In genomic region chr5:168132186-168132585, GRCh38 we compare ENCODE assay signal across 31 cellular contexts.
DNase-seq lines count a peak whose midpoint lies in the region; ATAC-seq, FAIRE-seq and TF ChIP-seq lines count a peak whose summit lies in the region.
"Had no signal": no experiment of that assay in that cellular context is flagged by ENCODE, and none has a peak within 500 bp of the region (broad histone marks: within the 10 kb centered on the region; RNA-seq: fewer than 3 reads in every experiment).

No MANE protein-coding gene starts in this region.

- DNase-seq in A549 (ENCODE audit: low read depth in 1 of 2, low spot score in 1 of 2) (no peak), GM04503 (ENCODE audit: low read depth) (peak; percentile 37), SJSA1 (ENCODE audit: low read depth in 1 of 2, low spot score in 2 of 2) (peak in 1 of 2 experiments; percentile 82), glomerular visceral epithelial cell (ENCODE audit: extremely low spot score) (peak; percentile 15), LoVo (ENCODE audit: low spot score) (no peak)
- DNase-seq: activated CD4-positive, alpha-beta T cell treated with anti-CD3 and anti-CD28 coated beads for 1 hour; activated CD8-positive, alpha-beta T cell treated with anti-CD3 and anti-CD28 coated beads, Interleukin-2, amount 10 ng/mL, durations not matched to agents 7 days and 5 days; activated T-cell treated with anti-CD3 and anti-CD28 coated beads for 4 hours; Caco-2; central memory CD4-positive, alpha-beta T cell; HFFc6; kidney; MG63; midbrain; natural killer cell; NCI-H1417; NCI-H2029 treated with DMSO at 0.1 percent for 48 hours; NCI-H446; NCI-H774; T-helper 2 cell; thyroid gland had no signal

- no peak for TF ChIP-seq RAD21 in A549 (conservative IDR thresholded peaks at IDR 0.05 in 1 of 2, IDR thresholded peaks at IDR 0.05 in 1 of 2)

- CTCF ChIA-PET in A549 (lab: Yijun Ruan, JAX): interaction anchor here (0.9 to 1.6 kb wide), 3 partner anchors 9 to 87 kb away, joined by 3 to 4 read pairs (median 3); no protein-coding TSS in a partner anchor

- H3K27ac ChIP-seq in A549: no peak overlapping the region
- H3K27ac ChIP-seq in SJSA1: peak overlapping the region; percentile 19
- no peak overlapping the region for H3K27ac ChIP-seq in gastroesophageal sphincter
- H3K27ac ChIP-seq: ascending aorta; BLaER1 treated with 17β-estradiol and CSF1 and Interleukin-3, amounts not matched to agents 10 nM and 100 nM; RWPE1; thyroid gland had no signal

- POLR2A ChIA-PET in A549 (lab: Yijun Ruan, JAX): no interaction called here

- TF ChIP-seq CTCF in A549 (IDR thresholded peaks at IDR 0.05): no peak
- no peak for TF ChIP-seq CTCF in gastroesophageal sphincter (IDR thresholded peaks at IDR 0.05)

- H3K4me1 ChIP-seq in A549 (no peaks in the 10 kb centered on the region), SJSA1 (replicated peaks) (peaks cover 40% of the 10 kb centered on the region), gastroesophageal sphincter (no peaks in the 10 kb centered on the region)
- H3K4me1 ChIP-seq: ascending aorta, thyroid gland had no signal

- ATAC-seq in A549: no peak
- no peak for ATAC-seq in HG02588 (IDR thresholded peaks at IDR 0.05; ENCODE audit: unreplicated experiment)
- no peak for ATAC-seq in GM21737 (IDR thresholded peaks at IDR 0.05; ENCODE audit: unreplicated experiment)
- no peak for ATAC-seq in gastroesophageal sphincter
- ATAC-seq: activated CD8-positive, alpha-beta T cell treated with anti-CD3 and anti-CD28 coated beads, Interleukin-2, amount 10 ng/mL, durations not matched to agents 7 days and 5 days; activated naive CD4-positive, alpha-beta T cell treated with anti-CD3 and anti-CD28 coated beads, Interleukin-2, amount 50 U/mL, for 72 hours; K562; natural killer cell had no signal

- H3K4me2 ChIP-seq in A549: no peak overlapping the region
- H3K4me2 ChIP-seq: BLaER1 treated with 17β-estradiol and CSF1 and Interleukin-3, amounts not matched to agents 10 nM and 100 nM had no signal

- 38% methylated on average over 4 of the region's 4 CpGs for WGBS in A549 (ENCODE audit: missing lambda C conversion rate)
- WGBS in gastroesophageal sphincter (ENCODE audit: low coverage in 1 of 2), 2 donors: 68 to 72% methylated on average over 4 of the region's 4 CpGs

- FAIRE-seq in A549 (lab: Jason Lieb, UNC): no peak
- FAIRE-seq: A204.1, endometrium, K562, kidney had no signal

- TF ChIP-seq POLR2A in A549 (IDR thresholded peaks at IDR 0.05; ENCODE audit: low read length) (no peak), gastroesophageal sphincter (IDR thresholded peaks at IDR 0.05) (no peak)

- no peak for TF ChIP-seq EP300 in A549 (IDR thresholded peaks at IDR 0.05)
- no peak for TF ChIP-seq EP300 in gastroesophageal sphincter (IDR thresholded peaks at IDR 0.05)

- no peaks in the 10 kb centered on the region; the same call in 2 of the 3 replicates for H3K9me3 ChIP-seq in A549
- no peaks in the 10 kb centered on the region for H3K9me3 ChIP-seq in SJSA1 (replicated peaks)
- H3K9me3 ChIP-seq in gastroesophageal sphincter: no peaks in the 10 kb centered on the region
- H3K9me3 ChIP-seq: ascending aorta; BLaER1 treated with 17β-estradiol and CSF1 and Interleukin-3, amounts not matched to agents 10 nM and 100 nM; Caco-2; MG63; thyroid gland had no signal

- H3K36me3 ChIP-seq in SJSA1 (peaks cover 5% of the 10 kb centered on the region; the same call in 1 of the 2 replicates), gastroesophageal sphincter (no peaks in the 10 kb centered on the region)
- H3K36me3 ChIP-seq: ascending aorta, MG63, thyroid gland had no signal

- H3K27me3 ChIP-seq in SJSA1 (replicated peaks) (no peaks in the 10 kb centered on the region), gastroesophageal sphincter (no peaks in the 10 kb centered on the region)
- H3K27me3 ChIP-seq: ascending aorta; BLaER1 treated with 17β-estradiol and CSF1 and Interleukin-3, amounts not matched to agents 10 nM and 100 nM; MG63; thyroid gland had no signal

- H3K4me3 ChIP-seq in A549 (no peak overlapping the region), SJSA1 (no peak overlapping the region), gastroesophageal sphincter (no peak overlapping the region)
- H3K4me3 ChIP-seq: ascending aorta; BLaER1 treated with 17β-estradiol and CSF1 and Interleukin-3, amounts not matched to agents 10 nM and 100 nM; K562; MG63; thyroid gland had no signal

TF ChIP-seq in A549, 52 proteins besides CTCF, POLR2A, EP300 and RAD21:
- TF ChIP-seq SMC3 (IDR thresholded peaks at IDR 0.05) (no peak), FOSL2 (IDR thresholded peaks at IDR 0.05) (no peak), FOSL2 (CRISPR knock-in tag; IDR thresholded peaks at IDR 0.05) (peak; percentile 48; the same call in 1 of the 2 replicates)

Comparison
In these comparisons a context has a peak if more than half of its experiments do, and no peak if none do; other contexts are left out.
1. DNase-seq: peak in GM04503 (single experiment) and glomerular visceral epithelial cell (single experiment); none in A549 (0 of 2) and LoVo (single experiment).